Comparison of ENCODE assay signal across 28 cellular contexts in the genomic region with DNA sequence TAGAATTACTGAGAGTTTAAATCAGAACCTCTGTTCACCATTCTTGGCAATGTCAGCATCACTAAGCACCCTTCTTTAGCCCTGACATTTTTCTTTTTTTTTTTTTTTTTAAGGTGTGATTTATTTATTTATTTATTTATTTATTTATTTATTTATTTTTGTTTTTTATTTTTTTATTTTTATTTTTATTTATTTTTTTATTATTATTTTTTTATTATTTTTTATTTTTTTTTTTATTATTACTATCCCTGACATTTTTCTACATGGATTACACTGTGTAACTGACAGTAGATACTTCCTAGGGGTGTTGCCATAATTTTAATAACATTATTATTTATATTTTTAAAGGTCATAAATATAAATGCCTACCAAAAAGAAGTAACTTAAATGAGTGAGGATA. TPM values are rescaled to one million over a fixed set of nuclear protein-coding genes. Genes with fewer than 3 reads are reported as not detected.
"Had no signal": no experiment of that assay in that cellular context is flagged by ENCODE, and none has a peak within 500 bp of the region (broad histone marks: within the 10 kb centered on the region; RNA-seq: fewer than 3 reads in every experiment).

No MANE protein-coding gene starts in this region.

- H3K27ac ChIP-seq: SJCRH30 had no signal

- FAIRE-seq: HepG2 had no signal

- DNase-seq: IMR-90, Karpas-422, KG1, MG63, NCI-H1092, NCI-H1105 treated with DMSO at 0.1 percent for 48 hours, NCI-H1417 treated with DMSO at 0.1 percent for 48 hours, NCI-H146, NCI-H1694 treated with DMSO at 0.1 percent for 48 hours, NCI-H1930, NCI-H2081, NCI-H2171, NCI-H226, NCI-H446, NCI-H510A, NCI-H524 treated with DMSO at 0.1 percent for 48 hours, NCI-H69, NCI-H774, PC-3, SHP77 treated with DMSO at 0.1 percent for 48 hours, SJCRH30 had no signal

- H3K36me3 ChIP-seq: MG63, SJCRH30 had no signal

- ATAC-seq: HepG2, Panc1, PC-3, Right ventricle myocardium inferior, SK-N-SH treated with all-trans-retinoic acid at 6 μM for 48 hours had no signal

- H3K4me1 ChIP-seq: SJCRH30 had no signal

- H3K4me3 ChIP-seq: MG63, SJCRH30 had no signal

- H3K9me3 ChIP-seq: MG63, SJCRH30 had no signal

- H3K27me3 ChIP-seq: MG63 had no signal

RNA-seq across cellular contexts. Expression of a gene that starts 47.0 kb away (rescaled TPM):
- total RNA-seq: HepG2, HT-29, IMR-90, OCI-LY7, PC-3, Right ventricle myocardium inferior, RPMI7951 had no signal
- polyA plus RNA-seq: HepG2, IMR-90 had no signal
